12 cellular contexts compared by ENCODE assay signal in genomic region chr17:72613411-72614292, GRCh38.
DNase-seq lines count a peak whose midpoint lies in the region; ATAC-seq and TF ChIP-seq lines count a peak whose summit lies in the region.
"Had no signal": no experiment of that assay in that cellular context is flagged by ENCODE, and none has a peak within 500 bp of the region (broad histone marks: within the 10 kb centered on the region; RNA-seq: fewer than 3 reads in every experiment).

No MANE protein-coding gene starts in this region.

- H3K27ac ChIP-seq in GM23338 (ENCODE audit: low read depth) (no peak overlapping the region), Panc1 (ENCODE audit: low read length) (peak overlapping the region; percentile 72), esophagus (ENCODE audit: low read depth in 2 of 2, low read length in 1 of 2) (peak overlapping the region; percentile 63 to 77)

- H3K27ac Mint-ChIP-seq in GM23338: no peak overlapping the region
- no peak overlapping the region for H3K27ac Mint-ChIP-seq in activated CD8-positive, alpha-beta T cell treated with anti-CD3 and anti-CD28 coated beads for 36 hours
- H3K27ac Mint-ChIP-seq: T-helper 2 cell treated with Interferon-gamma antibody and Interleukin-4, amounts not matched to agents 5 μg/mL and 100 μg/mL, for 36 hours had no signal

- CTCF ChIA-PET in Panc1 (lab: Charles Lee): interaction anchor here (0.6 to 1.2 kb wide), 3 partner anchors 57 to 102 kb away, joined by 3 to 5 read pairs (median 4); no protein-coding TSS in a partner anchor
- CTCF ChIA-PET in activated CD8-positive, alpha-beta T cell treated with anti-CD3 and anti-CD28 coated beads for 36 hours (lab: Charles Lee): interaction anchor here (1.1 to 1.8 kb wide), 2 partner anchors 11 to 57 kb away, joined by 3 to 7 read pairs; no protein-coding TSS in a partner anchor
- CTCF ChIA-PET in GM10248 (lab: Yijun Ruan, JAX): interaction anchor here (1.3 to 2.2 kb wide), 2 partner anchors 9 to 11 kb away, joined by 4 to 7 read pairs; no protein-coding TSS in a partner anchor

- POLR2A ChIA-PET in Panc1 (lab: Charles Lee): interaction anchor here (0.7 kb wide), 1 partner anchor 11 kb away, joined by 4 read pairs; no protein-coding TSS in a partner anchor
- POLR2A ChIA-PET in activated CD8-positive, alpha-beta T cell treated with anti-CD3 and anti-CD28 coated beads for 36 hours (lab: Charles Lee): no interaction called here
- POLR2A ChIA-PET in GM10248 (lab: Yijun Ruan, JAX): no interaction called here

- H3K4me1 ChIP-seq in GM23338 (ENCODE audit: insufficient read depth) (0 out of 2 replicates have a peak, but pooled peaks cover 8% of the 10 kb centered on the region), Panc1 (ENCODE audit: control insufficient read depth, insufficient read depth, low read length) (peaks cover 52% of the 10 kb centered on the region), esophagus (ENCODE audit: control insufficient read depth in 2 of 2, insufficient read depth in 2 of 2, low read length in 1 of 2) (peaks cover 8 to 10% of the 10 kb centered on the region in 2 donors)

- TF ChIP-seq CTCF in GM23338 (conservative IDR thresholded peaks at IDR 0.05; ENCODE audit: low read depth in 2 of 2) (no peak), Panc1 (IDR thresholded peaks at IDR 0.05) (no peak), GM10248 (IDR thresholded peaks at IDR 0.05; ENCODE audit: control extremely low read depth, extremely low read depth, low read depth, missing control alignments) (no peak)
- no peak for TF ChIP-seq CTCF in activated CD8-positive, alpha-beta T cell treated with anti-CD3 and anti-CD28 coated beads for 36 hours (IDR thresholded peaks at IDR 0.05)

- H3K4me3 Mint-ChIP-seq in GM23338: no peak overlapping the region
- no peak overlapping the region for H3K4me3 Mint-ChIP-seq in activated CD8-positive, alpha-beta T cell treated with anti-CD3 and anti-CD28 coated beads for 36 hours
- H3K4me3 Mint-ChIP-seq: T-helper 2 cell treated with Interferon-gamma antibody and Interleukin-4, amounts not matched to agents 5 μg/mL and 100 μg/mL, for 36 hours had no signal

- no peaks in the 10 kb centered on the region for H3K36me3 Mint-ChIP-seq in GM23338 (ENCODE audit: low read depth)
- no peaks in the 10 kb centered on the region for H3K36me3 Mint-ChIP-seq in activated CD8-positive, alpha-beta T cell treated with anti-CD3 and anti-CD28 coated beads for 36 hours (ENCODE audit: low read depth)

- no TSS peak for BruUV-seq in Panc1 (replicated peaks; lab: Mats Ljungman, UMichigan)

- H3K9me2 ChIP-seq in GM23338 (ENCODE audit: insufficient read depth): no peaks in the 10 kb centered on the region

- peaks cover 21% of the 10 kb centered on the region; the same call in 2 of the 3 replicates for H3K4me1 Mint-ChIP-seq in GM23338
- H3K4me1 Mint-ChIP-seq in activated CD8-positive, alpha-beta T cell treated with anti-CD3 and anti-CD28 coated beads for 36 hours (ENCODE audit: low read depth): peaks cover 8% of the 10 kb centered on the region

- peaks cover 7% of the 10 kb centered on the region for H3K27me3 Mint-ChIP-seq in GM23338 (ENCODE audit: insufficient read depth, low read depth, poor library complexity)
- H3K27me3 Mint-ChIP-seq in activated CD8-positive, alpha-beta T cell treated with anti-CD3 and anti-CD28 coated beads for 36 hours: peaks cover 41% of the 10 kb centered on the region

- no peak overlapping the region for H3K4me3 ChIP-seq in GM23338
- no peak overlapping the region for H3K4me3 ChIP-seq in Panc1 (ENCODE audit: low read depth in 2 of 2, low read length in 2 of 2)
- H3K4me3 ChIP-seq in esophagus (ENCODE audit: low read depth in 1 of 2, low read length in 2 of 2): no peak overlapping the region

- H3F3A ChIP-seq in GM23338 (replicated peaks; ENCODE audit: low read depth): no peaks in the 10 kb centered on the region

- H3K36me3 ChIP-seq in GM23338 (ENCODE audit: insufficient read depth) (no peaks in the 10 kb centered on the region), Panc1 (ENCODE audit: control insufficient read depth, insufficient read depth, low read length) (no peaks in the 10 kb centered on the region), esophagus (ENCODE audit: control insufficient read depth in 2 of 2, insufficient read depth in 2 of 2, low read length in 1 of 2) (no peaks in the 10 kb centered on the region)

- H3K9me3 Mint-ChIP-seq in GM23338: peaks cover 2% of the 10 kb centered on the region; the same call in 1 of the 3 replicates
- H3K9me3 Mint-ChIP-seq in activated CD8-positive, alpha-beta T cell treated with anti-CD3 and anti-CD28 coated beads for 36 hours: peaks cover 1% of the 10 kb centered on the region
- H3K9me3 Mint-ChIP-seq: T-helper 2 cell treated with Interferon-gamma antibody and Interleukin-4, amounts not matched to agents 5 μg/mL and 100 μg/mL, for 36 hours had no signal

- intact Hi-C loops in Panc1 (cut with micrococcal nuclease; ENCODE audit: unreplicated experiment): no loop called here
- intact Hi-C loops in activated CD8-positive, alpha-beta T cell treated with anti-CD3 and anti-CD28 coated beads for 36 hours (cut with micrococcal nuclease): no loop called here

- peak overlapping the region; percentile 56; the same call in 1 of the 2 replicates for H2AFZ ChIP-seq in GM23338

- in situ Hi-C loops in Panc1 (cut with HindIII; ENCODE audit: low pct_unique_long_range_greater_than_20kb, low sequenced_read_pairs): no loop called here

- H3K9me3 ChIP-seq in Panc1 (ENCODE audit: control insufficient read depth, insufficient read depth, low read depth, low read length) (no peaks in the 10 kb centered on the region), esophagus (ENCODE audit: control insufficient read depth in 2 of 2, insufficient read depth in 1 of 2, low read depth in 1 of 2, low read length in 1 of 2) (no peaks in the 10 kb centered on the region)

- H3K79me2 ChIP-seq in GM23338 (replicated peaks; ENCODE audit: insufficient read depth): no peaks in the 10 kb centered on the region

- DNase-seq in GM23338 (ENCODE audit: low spot score): no peak
- no peak for DNase-seq in Panc1 (ENCODE audit: low read depth, low spot score)
- DNase-seq in renal cortical epithelial cell (ENCODE audit: low read depth): peak; percentile 88
- no peak for DNase-seq in activated CD8-positive, alpha-beta T cell treated with anti-CD3 and anti-CD28 coated beads for 36 hours
- no peak for DNase-seq in GM10248 (ENCODE audit: extremely low spot score)
- DNase-seq: activated effector memory CD4-positive, alpha-beta T cell treated with Interleukin-2 at 50 U/mL for 16 hours; GF-D8; NCI-H1930 had no signal

- H3K27me3 ChIP-seq in GM23338 (ENCODE audit: insufficient read depth): no peaks in the 10 kb centered on the region
- no peaks in the 10 kb centered on the region for H3K27me3 ChIP-seq in Panc1 (ENCODE audit: control insufficient read depth, insufficient read depth, low read length)
- H3K27me3 ChIP-seq in esophagus (ENCODE audit: control insufficient read depth in 1 of 2, insufficient read depth in 2 of 2, low read length in 2 of 2): no peaks in the 10 kb centered on the region

- no peak overlapping the region for H3K4me2 ChIP-seq in GM23338

- WGBS in esophagus, 2 donors: 62 to 67% methylated on average over 10 of the region's 10 CpGs

- no peaks in the 10 kb centered on the region for H4K20me1 ChIP-seq in GM23338 (replicated peaks; ENCODE audit: insufficient read depth)

- no peak for ATAC-seq in GM23338
- ATAC-seq in Panc1: no peak
- ATAC-seq in activated CD8-positive, alpha-beta T cell treated with anti-CD3 and anti-CD28 coated beads for 36 hours: no peak
- ATAC-seq in GM18520 (IDR thresholded peaks at IDR 0.05; ENCODE audit: unreplicated experiment): no peak
- ATAC-seq in HG03135 (IDR thresholded peaks at IDR 0.05; ENCODE audit: unreplicated experiment): no peak

TF ChIP-seq in GM23338, 12 proteins besides CTCF, POLR2A, EP300 and RAD21 (continues in another document):
- no peak for TF ChIP-seq ZNF331 (CRISPR knock-in tag; IDR thresholded peaks at IDR 0.05; ENCODE audit: low read depth)
- TF ChIP-seq, protein P1, sequence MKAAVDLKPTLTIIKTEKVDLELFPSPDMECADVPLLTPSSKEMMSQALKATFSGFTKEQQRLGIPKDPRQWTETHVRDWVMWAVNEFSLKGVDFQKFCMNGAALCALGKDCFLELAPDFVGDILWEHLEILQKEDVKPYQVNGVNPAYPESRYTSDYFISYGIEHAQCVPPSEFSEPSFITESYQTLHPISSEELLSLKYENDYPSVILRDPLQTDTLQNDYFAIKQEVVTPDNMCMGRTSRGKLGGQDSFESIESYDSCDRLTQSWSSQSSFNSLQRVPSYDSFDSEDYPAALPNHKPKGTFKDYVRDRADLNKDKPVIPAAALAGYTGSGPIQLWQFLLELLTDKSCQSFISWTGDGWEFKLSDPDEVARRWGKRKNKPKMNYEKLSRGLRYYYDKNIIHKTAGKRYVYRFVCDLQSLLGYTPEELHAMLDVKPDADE (IDR thresholded peaks at IDR 0.05): no peak
- TF ChIP-seq STAT1 (IDR thresholded peaks at IDR 0.05; ENCODE audit: unreplicated experiment): no peak
- TF ChIP-seq REST (IDR thresholded peaks at IDR 0.05; ENCODE audit: unreplicated experiment): no peak
- no peak for TF ChIP-seq CREB1 (CRISPR knock-in tag; IDR thresholded peaks at IDR 0.05; ENCODE audit: low read depth)
- TF ChIP-seq EZH2 (IDR thresholded peaks at IDR 0.05; ENCODE audit: low read depth, unreplicated experiment): no peak
- no peak for TF ChIP-seq NANOG (IDR thresholded peaks at IDR 0.05; ENCODE audit: borderline replicate concordance)
